Comparison of ENCODE assay signal across 9 cellular contexts in genomic region chr5:132714456-132715307, GRCh38. TPM values are rescaled to one million over a fixed set of nuclear protein-coding genes. Genes with fewer than 3 reads are reported as not detected.
A peak's percentile ranks its signal among the peaks of the same experiment; 100 is the strongest.
DNase-seq lines count a peak whose midpoint lies in the region; ATAC-seq, FAIRE-seq and TF ChIP-seq lines count a peak whose summit lies in the region.
"Had no signal": no experiment of that assay in that cellular context is flagged by ENCODE, and none has a peak within 500 bp of the region (broad histone marks: within the 10 kb centered on the region; RNA-seq: fewer than 3 reads in every experiment).

No MANE protein-coding gene starts in this region.

- H3K9me3 ChIP-seq in CD8-positive, alpha-beta T cell (ENCODE audit: low read length) = no peaks in the 10 kb centered on the region
- H3K9me3 ChIP-seq in astrocyte (ENCODE audit: insufficient read depth, low read depth, low read length) = no peaks in the 10 kb centered on the region

- H3K4me1 Mint-ChIP-seq in CD8-positive, alpha-beta T cell (ENCODE audit: low read depth) = peaks cover 6% of the 10 kb centered on the region
- H3K4me1 Mint-ChIP-seq in astrocyte (ENCODE audit: low read depth, unreplicated experiment) = no peaks in the 10 kb centered on the region

- no peak overlapping the region for H3K27ac Mint-ChIP-seq in CD8-positive, alpha-beta T cell
- no peak overlapping the region for H3K27ac Mint-ChIP-seq in astrocyte (ENCODE audit: unreplicated experiment)

- no peaks in the 10 kb centered on the region for H3K27me3 ChIP-seq in CD8-positive, alpha-beta T cell (ENCODE audit: insufficient read depth, low read length)
- H3K27me3 ChIP-seq in astrocyte (ENCODE audit: insufficient read depth, low read length) = no peaks in the 10 kb centered on the region

- H3K9ac ChIP-seq in astrocyte (ENCODE audit: low read length) = no peak overlapping the region

- no peaks in the 10 kb centered on the region for H3K9me3 Mint-ChIP-seq in CD8-positive, alpha-beta T cell
- H3K9me3 Mint-ChIP-seq in astrocyte (ENCODE audit: unreplicated experiment) = no peaks in the 10 kb centered on the region

- H2AFZ ChIP-seq in astrocyte (ENCODE audit: low read depth, low read length) = no peak overlapping the region

- DNase-seq in CD8-positive, alpha-beta T cell = no peak
- DNase-seq in HT-29 (ENCODE audit: low spot score) (peak; percentile 28), astrocyte (ENCODE audit: low read depth) (no peak), myocyte (ENCODE audit: low read depth) (peak; percentile 6), lower leg skin (ENCODE audit: low spot score in 2 of 2) (no peak), putamen (ENCODE audit: low spot score) (no peak)
- DNase-seq in activated CD4-positive, alpha-beta T cell treated with anti-CD3 and anti-CD28 coated beads for 1 hour = no peak
- DNase-seq in stimulated activated CD4-positive, alpha-beta T cell treated with anti-CD3 and anti-CD28 coated beads, Interleukin-12 subunit alpha, Interleukin-12 subunit beta, amount 100 ng/mL, for 4 hours = no peak

- no peaks in the 10 kb centered on the region for H3K4me1 ChIP-seq in CD8-positive, alpha-beta T cell (ENCODE audit: insufficient read depth, low read length)
- H3K4me1 ChIP-seq in astrocyte (ENCODE audit: insufficient read depth, low read length) = no peaks in the 10 kb centered on the region

- H3K27ac ChIP-seq in CD8-positive, alpha-beta T cell (ENCODE audit: low read depth, low read length) = no peak overlapping the region
- H3K27ac ChIP-seq in astrocyte (ENCODE audit: low read depth, low read length) = no peak overlapping the region

- 67 to 69% methylated on average over 11 of the region's 11 CpGs for WGBS in lower leg skin, 2 donors

- no peaks in the 10 kb centered on the region for H4K20me1 ChIP-seq in astrocyte (ENCODE audit: insufficient read depth, low read length)

- TF ChIP-seq CTCF in CD8-positive, alpha-beta T cell (IDR thresholded peaks at IDR 0.05) = peak; percentile 79
- TF ChIP-seq CTCF in astrocyte (IDR thresholded peaks at IDR 0.05; ENCODE audit: insufficient read depth, low read depth, low read length) = peak; percentile 38
- no peak for TF ChIP-seq CTCF in lower leg skin (IDR thresholded peaks at IDR 0.05)

- no peaks in the 10 kb centered on the region for H3K27me3 Mint-ChIP-seq in CD8-positive, alpha-beta T cell (ENCODE audit: low read depth)
- H3K27me3 Mint-ChIP-seq in astrocyte (ENCODE audit: low read depth, unreplicated experiment) = no peaks in the 10 kb centered on the region

- H3K36me3 Mint-ChIP-seq in CD8-positive, alpha-beta T cell = peaks cover 27% of the 10 kb centered on the region
- H3K36me3 Mint-ChIP-seq in astrocyte (ENCODE audit: low read depth, unreplicated experiment) = no peaks in the 10 kb centered on the region

- intact Hi-C loops in CD8-positive, alpha-beta T cell (cut with DNase I, micrococcal nuclease) = loop anchor here (1.0 to 5.0 kb wide), 3 partner anchors 187 to 330 kb away; no protein-coding TSS in a partner anchor
- intact Hi-C loops in lower leg skin (cut with DNase I; ENCODE audit: low total_unique reads) = no loop called here

- CTCF ChIA-PET in CD8-positive, alpha-beta T cell (lab: Charles Lee) = interaction anchor here (0.8 to 1.9 kb wide), 6 partner anchors 20 to 331 kb away, joined by 3 to 6 read pairs (median 4); no protein-coding TSS in a partner anchor

- no peak overlapping the region for H3K4me2 ChIP-seq in astrocyte (ENCODE audit: low read length)

- no peak overlapping the region for H3K4me3 ChIP-seq in CD8-positive, alpha-beta T cell (ENCODE audit: low read depth, low read length)
- H3K4me3 ChIP-seq in astrocyte (ENCODE audit: insufficient read depth, low read depth, low read length) = no peak overlapping the region
- no peak overlapping the region for H3K4me3 ChIP-seq in lower leg skin (ENCODE audit: low read depth, poor library complexity, severe bottlenecking)

- H3K36me3 ChIP-seq in CD8-positive, alpha-beta T cell (ENCODE audit: insufficient read depth, low read length) = no peaks in the 10 kb centered on the region
- H3K36me3 ChIP-seq in astrocyte (ENCODE audit: insufficient read depth, low read length) = no peaks in the 10 kb centered on the region

- POLR2A ChIA-PET in CD8-positive, alpha-beta T cell (lab: Charles Lee) = no interaction called here

- no peak overlapping the region for H3K4me3 Mint-ChIP-seq in CD8-positive, alpha-beta T cell
- no peak overlapping the region for H3K4me3 Mint-ChIP-seq in astrocyte (ENCODE audit: unreplicated experiment)

- FAIRE-seq in astrocyte (lab: Jason Lieb, UNC) = peak; percentile 74

- no peaks in the 10 kb centered on the region for H3K79me2 ChIP-seq in astrocyte (ENCODE audit: insufficient read depth, low read length)

- no peak for ATAC-seq in CD8-positive, alpha-beta T cell

- TF ChIP-seq POLR2A in lower leg skin (IDR thresholded peaks at IDR 0.05) = no peak

RNA-seq across cellular contexts. Expression of gene KIF3A, which starts 22.7 kb away (rescaled TPM):
- total RNA-seq in CD8-positive, alpha-beta T cell = 10 to 100 TPM; 13.0 to 14.8 TPM
- total RNA-seq in HT-29 (2014; rRNA removed; shearing (Covaris generic)) = 3.1 and 4.0 TPM in 2 replicates
- 25.4 and 25.6 TPM in 2 replicates for total RNA-seq in astrocyte
- total RNA-seq in myocyte = 7.1 and 7.4 TPM in 2 replicates
- 9.1 TPM for polyA plus RNA-seq in myocyte (2012)
- total RNA-seq in lower leg skin = 1 to 10 TPM; 4.9 to 7.7 (median 6.3) TPM

RNA-seq across cellular contexts. Expression of gene CCNI2, which starts 32.5 kb away (rescaled TPM):
- 1 to 10 TPM; 4.4 to 6.3 TPM for total RNA-seq in CD8-positive, alpha-beta T cell
- total RNA-seq in HT-29 (2014; rRNA removed; shearing (Covaris generic)) = 7.3 and 8.8 TPM in 2 replicates
- total RNA-seq in astrocyte (0.16 and 0.24 TPM in 2 replicates), myocyte (not detected in 2 replicates), lower leg skin (under 1 TPM in 2 of 4 donors, not detected in 2; 0.49 to 0.74 TPM)
- polyA plus RNA-seq in myocyte (2012) = 2.5 TPM

RNA-seq across cellular contexts. Expression of gene IL4, which starts 40.9 kb away (rescaled TPM):
- total RNA-seq in CD8-positive, alpha-beta T cell = not detected
- total RNA-seq in HT-29 (2014; rRNA removed; shearing (Covaris generic)) = not detected in 2 replicates
- not detected in 2 replicates for total RNA-seq in astrocyte
- total RNA-seq in myocyte = not detected in 2 replicates
- not detected for polyA plus RNA-seq in myocyte (2012)
- not detected for total RNA-seq in lower leg skin
- total RNA-seq: mononuclear cell had no signal

RNA-seq across cellular contexts. Expression of gene IL13, which starts 56.7 kb away (rescaled TPM):
- not detected for total RNA-seq in CD8-positive, alpha-beta T cell
- total RNA-seq in HT-29 (2014; rRNA removed; shearing (Covaris generic)) = not detected in 2 replicates
- not detected in 2 replicates for total RNA-seq in astrocyte
- not detected in 2 replicates for total RNA-seq in myocyte
- not detected for polyA plus RNA-seq in myocyte (2012)
- not detected for total RNA-seq in lower leg skin

Comparison
In these comparisons a context has a peak if more than half of its experiments do, and no peak if none do; other contexts are left out.
1. DNase-seq: peak in HT-29 (single experiment) and myocyte (single experiment); none in CD8-positive, alpha-beta T cell (0 of 7), astrocyte (single experiment), activated CD4-positive, alpha-beta T cell treated with anti-CD3 and anti-CD28 coated beads for 1 hour (single experiment), stimulated activated CD4-positive, alpha-beta T cell treated with anti-CD3 and anti-CD28 coated beads, Interleukin-12 subunit alpha, Interleukin-12 subunit beta, amount 100 ng/mL, for 4 hours (single experiment), lower leg skin (0 of 2) and putamen (single experiment).
2. CTCF ChIP-seq: peak in CD8-positive, alpha-beta T cell (single experiment) and astrocyte (single experiment); none in lower leg skin (0 of 3).